In the genomic region with DNA sequence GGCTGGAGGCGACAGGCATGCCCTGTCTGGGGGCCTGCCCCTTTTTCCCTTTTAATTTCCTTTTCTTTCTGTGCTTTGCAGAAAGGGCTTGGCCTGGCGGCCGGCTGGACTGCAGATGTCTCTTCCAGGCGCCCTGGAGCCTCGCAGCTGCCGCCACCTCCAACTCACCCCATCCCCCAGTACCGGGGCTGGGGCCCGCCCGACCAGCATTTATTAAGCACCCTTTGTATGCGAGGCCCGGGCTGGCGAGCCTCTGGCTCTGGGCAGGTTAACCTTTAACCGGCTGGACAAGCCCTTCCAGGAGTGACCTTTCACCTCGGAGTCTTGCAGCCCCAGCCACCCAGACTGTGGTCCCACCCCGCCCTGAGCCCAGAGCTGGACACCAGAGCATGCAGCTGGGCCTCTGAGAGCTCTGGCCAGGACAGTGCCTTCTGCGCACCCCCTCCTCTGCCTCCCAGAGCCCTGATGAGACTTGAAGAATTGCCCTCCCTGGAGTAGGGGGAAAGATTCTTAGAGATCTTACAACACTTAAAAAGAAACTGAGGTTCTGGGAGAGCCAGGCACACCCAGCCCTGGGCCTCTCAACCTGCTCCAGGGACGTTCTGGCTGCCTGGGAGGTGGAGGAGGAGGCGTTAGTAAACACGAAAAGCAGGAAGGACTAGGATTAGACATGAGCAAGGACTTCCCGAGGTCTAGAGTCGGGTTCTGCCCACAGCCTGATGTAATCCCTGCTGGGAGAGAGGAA, we compare ENCODE assay signal across 6 cellular contexts. TPM values are rescaled to one million over a fixed set of nuclear protein-coding genes. Genes with fewer than 3 reads are reported as not detected.
DNase-seq lines count a peak whose midpoint lies in the region; ATAC-seq and TF ChIP-seq lines count a peak whose summit lies in the region.

No MANE protein-coding gene starts in this region.

- peaks cover 0 to 30% (median 13%) of the 10 kb centered on the region in 4 donors for H3K4me1 ChIP-seq in right lobe of liver

- H3K4me3 ChIP-seq in HFF-Myc (replicated peaks; ENCODE audit: low read depth, low read length) (peak overlapping the region; percentile 40), right lobe of liver (peak overlapping the region; percentile 27 to 96 (median 67))

- H3K9me3 ChIP-seq in right lobe of liver, result no peaks in the 10 kb centered on the region

- peak overlapping the region; percentile 30 to 71 (median 49) for H3K27ac ChIP-seq in right lobe of liver

- 3% methylated on average over 8 of the region's 21 CpGs for WGBS in right lobe of liver (ENCODE audit: insufficient coverage, low coverage, low lambda C conversion rate, missing lambda C conversion rate)

- peak overlapping the region; percentile 92 for H3K4me3 Mint-ChIP-seq in activated B cell treated with CpG ODN at 0.5 μM for 24 hours

- H3K27me3 Mint-ChIP-seq in activated B cell treated with CpG ODN at 0.5 μM for 24 hours, result no peaks in the 10 kb centered on the region

- TF ChIP-seq CTCF in HFF-Myc (IDR thresholded peaks at IDR 0.05; ENCODE audit: low read depth, low read length, missing control alignments), result no peak
- TF ChIP-seq CTCF in activated B cell treated with CpG ODN at 0.5 μM for 24 hours (IDR thresholded peaks at IDR 0.05), result no peak
- no peak for TF ChIP-seq CTCF in right lobe of liver (IDR thresholded peaks at IDR 0.05)

- no peaks in the 10 kb centered on the region for H3K36me3 Mint-ChIP-seq in activated B cell treated with CpG ODN at 0.5 μM for 24 hours (ENCODE audit: low read depth)

- H3K4me1 Mint-ChIP-seq in activated B cell treated with CpG ODN at 0.5 μM for 24 hours, result peaks cover 13% of the 10 kb centered on the region

- H3K27ac Mint-ChIP-seq in activated B cell treated with CpG ODN at 0.5 μM for 24 hours, result no peak overlapping the region

- H3K27me3 ChIP-seq in right lobe of liver, result no peaks in the 10 kb centered on the region

- no peaks in the 10 kb centered on the region for H3K9me3 Mint-ChIP-seq in activated B cell treated with CpG ODN at 0.5 μM for 24 hours

- no peak for TF ChIP-seq POLR2A in right lobe of liver (IDR thresholded peaks at IDR 0.05)

- no peaks in the 10 kb centered on the region for H3K36me3 ChIP-seq in right lobe of liver

- DNase-seq in HFF-Myc (ENCODE audit: extremely low read depth, low read depth) (no peak), activated B cell treated with CpG ODN at 0.5 μM for 24 hours (no peak), right lobe of liver (peak; percentile 69 to 90 (median 85))
- DNase-seq in activated CD8-positive, alpha-beta memory T cell treated with anti-CD3 and anti-CD28 coated beads, Interleukin-2, amount 50 U/mL, for 48 hours, result no peak

- intact Hi-C loops in activated B cell treated with CpG ODN at 0.5 μM for 24 hours (cut with micrococcal nuclease) (loop anchor here (1.0 to 2.0 kb wide), 3 partner anchors 12 to 21 kb away; partner anchors contain the start of genes BABAM1 and OCEL1), right lobe of liver (cut with DNase I) (no loop called here)

- POLR2A ChIA-PET in activated B cell treated with CpG ODN at 0.5 μM for 24 hours (lab: Charles Lee), result interaction anchor here (1.0 kb wide), 1 partner anchor 14 kb away, joined by 3 read pairs; no protein-coding TSS in a partner anchor

- CTCF ChIA-PET in activated B cell treated with CpG ODN at 0.5 μM for 24 hours (lab: Charles Lee), result no interaction called here

- ATAC-seq in activated B cell treated with CpG ODN at 0.5 μM for 24 hours (ENCODE audit: low read depth), result no peak
- ATAC-seq in right lobe of liver, result peak; percentile 32 to 64 (median 58)
- ATAC-seq in GM21360 (IDR thresholded peaks at IDR 0.05; ENCODE audit: unreplicated experiment), result no peak
- no peak for ATAC-seq in HG02981 (IDR thresholded peaks at IDR 0.05; ENCODE audit: unreplicated experiment)

RNA-seq across cellular contexts. Expression of gene NR2F6, which starts 1.1 kb away (rescaled TPM):
- total RNA-seq in activated B cell treated with CpG ODN at 0.5 μM for 24 hours, result 4.3 and 4.6 TPM in 2 replicates
- total RNA-seq in right lobe of liver, result 100 to 1,000 TPM in 1 of 6 experiments, 10 to 100 TPM in 5; 48.5 to 105 (median 80.9) TPM

RNA-seq across cellular contexts. Expression of gene USHBP1, which starts 17.7 kb away (rescaled TPM):
- total RNA-seq in activated B cell treated with CpG ODN at 0.5 μM for 24 hours, result 0.42 and 0.44 TPM in 2 replicates
- 1 to 10 TPM in 5 of 6 experiments, under 1 TPM in 1; 0.81 to 3.6 (median 1.7) TPM for total RNA-seq in right lobe of liver

RNA-seq across cellular contexts. Expression of gene BABAM1, which starts 20.4 kb away (rescaled TPM):
- total RNA-seq in activated B cell treated with CpG ODN at 0.5 μM for 24 hours (121 and 135 TPM in 2 replicates), right lobe of liver (10 to 100 TPM; 29.2 to 51.3 (median 37.9) TPM)

RNA-seq across cellular contexts. Expression of gene OCEL1, which starts 20.8 kb away (rescaled TPM):
- total RNA-seq in activated B cell treated with CpG ODN at 0.5 μM for 24 hours (22.4 and 25.8 TPM in 2 replicates), right lobe of liver (10 to 100 TPM; 17.8 to 64.2 (median 31.2) TPM)

RNA-seq across cellular contexts. Expression of gene USE1, which starts 31.7 kb away (rescaled TPM):
- total RNA-seq in activated B cell treated with CpG ODN at 0.5 μM for 24 hours (41.9 and 43.4 TPM in 2 replicates), right lobe of liver (10 to 100 TPM; 13.5 to 20.3 (median 18.6) TPM)

Comparison
In these comparisons a context has a peak if more than half of its experiments do, and no peak if none do; other contexts are left out.
1. DNase-seq: peak in right lobe of liver (3 of 3); none in HFF-Myc (single experiment), activated B cell treated with CpG ODN at 0.5 μM for 24 hours (single experiment) and activated CD8-positive, alpha-beta memory T cell treated with anti-CD3 and anti-CD28 coated beads, Interleukin-2, amount 50 U/mL, for 48 hours (single experiment).
2. ATAC-seq: peak in right lobe of liver (4 of 4); none in activated B cell treated with CpG ODN at 0.5 μM for 24 hours (single experiment), GM21360 (single experiment) and HG02981 (single experiment).